In the genomic region with DNA sequence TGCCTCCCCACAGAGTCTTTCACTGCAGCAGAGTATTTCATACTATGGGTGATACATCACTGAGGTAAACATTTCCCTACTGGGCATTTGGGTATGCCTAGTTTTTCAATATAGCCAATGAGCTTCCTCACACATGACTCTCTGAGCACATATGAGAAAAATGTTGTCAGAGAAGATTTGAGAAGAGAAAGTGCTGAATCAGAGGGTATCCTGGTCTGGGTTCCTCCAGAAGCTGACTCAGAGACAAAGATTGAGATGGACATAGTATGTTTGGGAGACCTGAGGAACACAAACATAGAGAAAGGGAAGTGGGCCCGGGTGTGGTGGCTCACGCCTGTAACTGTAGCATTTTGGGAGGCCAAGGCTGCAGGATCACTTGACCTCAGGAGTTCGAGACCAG, we compare ENCODE assay signal across 1 cellular context.
TF ChIP-seq lines count a peak whose summit lies in the region.

No MANE protein-coding gene starts in this region.

TF ChIP-seq in HepG2, 621 proteins besides CTCF, POLR2A, EP300 and RAD21:
- TF ChIP-seq MAFK (conservative IDR thresholded peaks at IDR 0.05 in 1 of 2, IDR thresholded peaks at IDR 0.05 in 1 of 2; ENCODE audit: low read length in 2 of 2) = peak; percentile 23 to 39; a peak in 2 of 4 replicates
- no peak for TF ChIP-seq SIN3A (IDR thresholded peaks at IDR 0.05; ENCODE audit: borderline replicate concordance, low read depth, low read length)
